Comparison of ENCODE assay signal across 1 cellular context in genomic region chr17:81860756-81861568, GRCh38.
TF ChIP-seq lines count a peak whose summit lies in the region.

No MANE protein-coding gene starts in this region.

TF ChIP-seq in GM12878, 131 proteins besides CTCF, POLR2A, EP300 and RAD21 (continued from another document):
- TF ChIP-seq MLLT1 (IDR thresholded peaks at IDR 0.05), result no peak
- peak; percentile 88 for TF ChIP-seq YY1 (IDR thresholded peaks at IDR 0.05; ENCODE audit: low read depth, low read length)
- no peak for TF ChIP-seq CHD4 (IDR thresholded peaks at IDR 0.05)
- peak; percentile 93 for TF ChIP-seq NR2F1 (conservative IDR thresholded peaks at IDR 0.05)
- TF ChIP-seq TCF12 (IDR thresholded peaks at IDR 0.05; ENCODE audit: low read depth, low read length), result peak; percentile 44; the same call in 1 of the 2 replicates
- TF ChIP-seq STAT3 (IDR thresholded peaks at IDR 0.05; ENCODE audit: low read depth, low read length), result no peak
- no peak for TF ChIP-seq ESRRA (IDR thresholded peaks at IDR 0.05; ENCODE audit: low read length)
- TF ChIP-seq EZH2 (IDR thresholded peaks at IDR 0.05; ENCODE audit: borderline replicate concordance, control insufficient read depth, low read depth, low read length), result peak; percentile 100
- TF ChIP-seq HDGF (IDR thresholded peaks at IDR 0.05), result peak; percentile 98
- TF ChIP-seq SMAD5 (IDR thresholded peaks at IDR 0.05; ENCODE audit: low read depth), result peak; percentile 70; the same call in 1 of the 2 replicates
- peak; percentile 78; the same call in 1 of the 2 replicates for TF ChIP-seq ZBTB4 (CRISPR knock-in tag; IDR thresholded peaks at IDR 0.05)
- TF ChIP-seq YBX1 (IDR thresholded peaks at IDR 0.05), result no peak
- no peak for TF ChIP-seq NR2C1 (IDR thresholded peaks at IDR 0.05)
- no peak for TF ChIP-seq CBX3 (IDR thresholded peaks at IDR 0.05; ENCODE audit: borderline replicate concordance, low read depth)
- no peak for TF ChIP-seq ETV6 (conservative IDR thresholded peaks at IDR 0.05 in 1 of 2, IDR thresholded peaks at IDR 0.05 in 1 of 2; ENCODE audit: borderline replicate concordance in 1 of 2, low read depth in 1 of 2)
- TF ChIP-seq PBX3 (IDR thresholded peaks at IDR 0.05; ENCODE audit: insufficient replicate concordance, low read depth, low read length), result peak; percentile 93
- TF ChIP-seq MEF2A (IDR thresholded peaks at IDR 0.05; ENCODE audit: insufficient read depth, low read depth, low read length), result no peak
- TF ChIP-seq MAX (IDR thresholded peaks at IDR 0.05; ENCODE audit: low read depth, low read length), result peak; percentile 67
- no peak for TF ChIP-seq SPI1 (IDR thresholded peaks at IDR 0.05; ENCODE audit: borderline replicate concordance, insufficient read depth, low read depth, low read length)
